Comparison of ENCODE assay signal across 1 cellular context in genomic region chr4:153174821-153175567, GRCh38.
TF ChIP-seq lines count a peak whose summit lies in the region.

No MANE protein-coding gene starts in this region.

TF ChIP-seq in HepG2, 621 proteins besides CTCF, POLR2A, EP300 and RAD21 (continued from another document and continues in another):
- TF ChIP-seq CENPT (CRISPR knock-in tag; IDR thresholded peaks at IDR 0.05; ENCODE audit: low read depth): no peak
- peak; percentile 40; the same call in 1 of the 2 replicates for TF ChIP-seq KDM6A (CRISPR knock-in tag; IDR thresholded peaks at IDR 0.05; ENCODE audit: low read depth)
- TF ChIP-seq ZNF775 (CRISPR knock-in tag; IDR thresholded peaks at IDR 0.05; ENCODE audit: borderline replicate concordance): no peak
- no peak for TF ChIP-seq PHF5A (CRISPR knock-in tag; IDR thresholded peaks at IDR 0.05; ENCODE audit: low read depth, unreplicated experiment)
- no peak; the same call in 1 of the 2 replicates for TF ChIP-seq HMG20A (CRISPR knock-in tag; IDR thresholded peaks at IDR 0.05; ENCODE audit: borderline replicate concordance)
- TF ChIP-seq HCFC1 (IDR thresholded peaks at IDR 0.05; ENCODE audit: low read depth, low read length): no peak
- TF ChIP-seq KMT2B (CRISPR knock-in tag; IDR thresholded peaks at IDR 0.05): no peak
- TF ChIP-seq IRF9 (CRISPR knock-in tag; IDR thresholded peaks at IDR 0.05; ENCODE audit: borderline replicate concordance): 0 out of 2 replicates have a peak, but pooled peaks have one; percentile 47
- TF ChIP-seq ZNF790 (CRISPR knock-in tag; IDR thresholded peaks at IDR 0.05; ENCODE audit: borderline replicate concordance): no peak
- TF ChIP-seq ZNF672 (CRISPR knock-in tag; IDR thresholded peaks at IDR 0.05): no peak
- TF ChIP-seq UBTF (CRISPR knock-in tag; IDR thresholded peaks at IDR 0.05): peak; percentile 66
- no peak for TF ChIP-seq ZNF207 (IDR thresholded peaks at IDR 0.05; ENCODE audit: borderline replicate concordance)
- no peak for TF ChIP-seq ZNF879 (CRISPR knock-in tag; IDR thresholded peaks at IDR 0.05)
- TF ChIP-seq NCOA1 (CRISPR knock-in tag; IDR thresholded peaks at IDR 0.05): no peak
- 0 out of 2 replicates have a peak, but pooled peaks have one; percentile 54 for TF ChIP-seq GFI1 (CRISPR knock-in tag; IDR thresholded peaks at IDR 0.05; ENCODE audit: borderline replicate concordance)
- 0 out of 2 replicates have a peak, but pooled peaks have one; percentile 1 for TF ChIP-seq SMC3 (IDR thresholded peaks at IDR 0.05; ENCODE audit: low read length)
- no peak for TF ChIP-seq ZNF3 (CRISPR knock-in tag; IDR thresholded peaks at IDR 0.05)
- TF ChIP-seq SALL1 (CRISPR knock-in tag; IDR thresholded peaks at IDR 0.05): peak; percentile 93
- peak; percentile 64; the same call in 1 of the 2 replicates for TF ChIP-seq NRL (CRISPR knock-in tag; IDR thresholded peaks at IDR 0.05; ENCODE audit: borderline replicate concordance)
- TF ChIP-seq ZBTB4 (CRISPR knock-in tag; IDR thresholded peaks at IDR 0.05; ENCODE audit: borderline replicate concordance): 0 out of 2 replicates have a peak, but pooled peaks have one; percentile 38
- TF ChIP-seq ZBTB20 (CRISPR knock-in tag; IDR thresholded peaks at IDR 0.05; ENCODE audit: borderline replicate concordance, low read depth): no peak
- no peak for TF ChIP-seq ZBED4 (CRISPR knock-in tag; IDR thresholded peaks at IDR 0.05; ENCODE audit: borderline replicate concordance)
- no peak for TF ChIP-seq NFE2 (CRISPR knock-in tag; IDR thresholded peaks at IDR 0.05)
- TF ChIP-seq RERE (CRISPR knock-in tag; IDR thresholded peaks at IDR 0.05; ENCODE audit: low read depth): no peak
- TF ChIP-seq GPN1 (CRISPR knock-in tag; IDR thresholded peaks at IDR 0.05; ENCODE audit: borderline replicate concordance): no peak
- peak; percentile 81; the same call in 1 of the 2 replicates for TF ChIP-seq ZNF710 (CRISPR knock-in tag; IDR thresholded peaks at IDR 0.05; ENCODE audit: borderline replicate concordance)
- TF ChIP-seq TBX2 (CRISPR knock-in tag; IDR thresholded peaks at IDR 0.05; ENCODE audit: borderline replicate concordance): peak; percentile 40; the same call in 1 of the 2 replicates
- TF ChIP-seq PAX8 (CRISPR knock-in tag; IDR thresholded peaks at IDR 0.05; ENCODE audit: borderline replicate concordance): no peak
- 0 out of 2 replicates have a peak, but pooled peaks have one; percentile 38 for TF ChIP-seq ZMAT3 (CRISPR knock-in tag; conservative IDR thresholded peaks at IDR 0.05)
- 0 out of 2 replicates have a peak, but pooled peaks have one; percentile 31 for TF ChIP-seq GLI4 (CRISPR knock-in tag; IDR thresholded peaks at IDR 0.05; ENCODE audit: borderline replicate concordance)
- no peak for TF ChIP-seq ZNF616 (CRISPR knock-in tag; IDR thresholded peaks at IDR 0.05; ENCODE audit: low read depth)
- TF ChIP-seq FOXM1 (CRISPR knock-in tag; IDR thresholded peaks at IDR 0.05): no peak
- TF ChIP-seq KAT7 (CRISPR knock-in tag; IDR thresholded peaks at IDR 0.05; ENCODE audit: borderline replicate concordance): no peak
- TF ChIP-seq SPEN (CRISPR knock-in tag; IDR thresholded peaks at IDR 0.05; ENCODE audit: low read depth): peak; percentile 79
- no peak for TF ChIP-seq CENPX (CRISPR knock-in tag; IDR thresholded peaks at IDR 0.05)
- TF ChIP-seq ZBTB2 (CRISPR knock-in tag; IDR thresholded peaks at IDR 0.05; ENCODE audit: low read depth): no peak
- no peak for TF ChIP-seq ZNF326 (CRISPR knock-in tag; IDR thresholded peaks at IDR 0.05; ENCODE audit: borderline replicate concordance)
- TF ChIP-seq ZIK1 (CRISPR knock-in tag; IDR thresholded peaks at IDR 0.05; ENCODE audit: borderline replicate concordance, low read depth): no peak
- no peak for TF ChIP-seq GLMP (CRISPR knock-in tag; IDR thresholded peaks at IDR 0.05; ENCODE audit: borderline replicate concordance)
- TF ChIP-seq TOPORS (CRISPR knock-in tag; IDR thresholded peaks at IDR 0.05): 0 out of 2 replicates have a peak, but pooled peaks have one; percentile 54
- TF ChIP-seq HMGA1 (CRISPR knock-in tag; conservative IDR thresholded peaks at IDR 0.05): no peak
